ENCODE assay signal across 8 cellular contexts in genomic region chr17:44898768-44899073, GRCh38. TPM values are rescaled to one million over a fixed set of nuclear protein-coding genes. Genes with fewer than 3 reads are reported as not detected.
A peak's percentile ranks its signal among the peaks of the same experiment; 100 is the strongest.
DNase-seq lines count a peak whose midpoint lies in the region; ATAC-seq and TF ChIP-seq lines count a peak whose summit lies in the region.

No MANE protein-coding gene starts in this region.

- H3K4me1 ChIP-seq in gastrocnemius medialis, result peaks cover 20 to 23% of the 10 kb centered on the region in 2 donors

- peak overlapping the region; percentile 91 to 99 (median 96) for H3K27ac ChIP-seq in gastrocnemius medialis

- peak overlapping the region; percentile 95 for H3K4me3 Mint-ChIP-seq in T-helper 17 cell

- H3K4me3 ChIP-seq in fibroblast of the aortic adventitia (ENCODE audit: low read depth, low read length) (peak overlapping the region; percentile 100), gastrocnemius medialis (peak overlapping the region; percentile 74 to 92 (median 83))

- no peak for TF ChIP-seq POLR2A in gastrocnemius medialis (IDR thresholded peaks at IDR 0.05)

- peaks cover 2% of the 10 kb centered on the region for H3K36me3 Mint-ChIP-seq in T-helper 17 cell (ENCODE audit: low read depth)

- DNase-seq in left cardiac atrium, result peak; percentile 43
- no peak for DNase-seq in cardiac septum (ENCODE audit: low spot score)
- DNase-seq in T-helper 17 cell, result no peak
- no peak for DNase-seq in fibroblast of the aortic adventitia (ENCODE audit: low read depth)
- DNase-seq in gastrocnemius medialis, result peak in 1 of 2 donors; percentile 24
- no peak for DNase-seq in H4 (ENCODE audit: low spot score)
- no peak for DNase-seq in activated CD4-positive, CD25-positive, alpha-beta regulatory T cell treated with anti-CD3 and anti-CD28 coated beads, Interleukin-2, amount 50 U/mL, for 72 hours

- H3K27me3 Mint-ChIP-seq in T-helper 17 cell, result peaks cover 4% of the 10 kb centered on the region

- H3K9me3 ChIP-seq in T-helper 17 cell (ENCODE audit: control insufficient read depth, low read length, poor library complexity, severe bottlenecking) (no peaks in the 10 kb centered on the region), gastrocnemius medialis (no peaks in the 10 kb centered on the region)

- peak overlapping the region; percentile 99 for H3K27ac Mint-ChIP-seq in T-helper 17 cell

- peaks cover 0 to 11% of the 10 kb centered on the region in 2 donors for H3K36me3 ChIP-seq in gastrocnemius medialis

- intact Hi-C loops in left cardiac atrium (cut with DNase I) (no loop called here), cardiac septum (cut with DNase I) (no loop called here), gastrocnemius medialis (cut with DNase I; ENCODE audit: low total_unique reads) (loop anchor here (5.0 kb wide), 1 partner anchor 49 kb away; the partner anchor contains the start of gene KIF18B)

- H3K4me1 Mint-ChIP-seq in T-helper 17 cell, result peaks cover 24% of the 10 kb centered on the region

- TF ChIP-seq CTCF in fibroblast of the aortic adventitia (IDR thresholded peaks at IDR 0.05; ENCODE audit: insufficient read depth, low read length) (no peak), gastrocnemius medialis (IDR thresholded peaks at IDR 0.05 in 4 of 5, conservative IDR thresholded peaks at IDR 0.05 in 1 of 5) (no peak)

- no peak for ATAC-seq in left cardiac atrium
- ATAC-seq in T-helper 17 cell, result no peak
- ATAC-seq in gastrocnemius medialis, result no peak
- ATAC-seq in HG02885 (IDR thresholded peaks at IDR 0.05; ENCODE audit: poor library complexity, unreplicated experiment), result no peak

- in situ Hi-C loops in gastrocnemius medialis (cut with MboI; ENCODE audit: low sequenced_read_pairs in 4 of 4), result no loop called here

- no peaks in the 10 kb centered on the region for H3K27me3 ChIP-seq in gastrocnemius medialis

RNA-seq across cellular contexts. Expression of gene EFTUD2, which starts 0.5 kb away (rescaled TPM):
- total RNA-seq in left cardiac atrium (10 to 100 TPM; 59.0 to 66.1 TPM), cardiac septum (62.0 TPM), T-helper 17 cell (100 to 1,000 TPM; 109 to 133 TPM), fibroblast of the aortic adventitia (ENCODE audit: low replicate concordance) (79.9 and 81.2 TPM in 2 replicates), gastrocnemius medialis (100 to 1,000 TPM in 1 of 4 donors, 10 to 100 TPM in 3; 65.0 to 116 (median 81.3) TPM)
- 120 and 173 TPM in 2 replicates for total RNA-seq in H4 (2014; rRNA removed; shearing (Covaris generic))

RNA-seq across cellular contexts. Expression of gene GFAP, which starts 16.6 kb away (rescaled TPM):
- 1 to 10 TPM; 2.3 to 4.0 TPM for total RNA-seq in left cardiac atrium
- total RNA-seq in cardiac septum, result 7.0 TPM
- total RNA-seq in T-helper 17 cell, result under 1 TPM in 1 of 2 donors, not detected in 1; 0.18 TPM
- not detected in 2 replicates for total RNA-seq in fibroblast of the aortic adventitia (ENCODE audit: low replicate concordance)
- total RNA-seq in gastrocnemius medialis, result not detected
- total RNA-seq in H4 (2014; rRNA removed; shearing (Covaris generic)), result not detected in 2 replicates

RNA-seq across cellular contexts. Expression of gene KIF18B, which starts 48.9 kb away (rescaled TPM):
- total RNA-seq in left cardiac atrium (under 1 TPM; 0.16 to 0.85 TPM), cardiac septum (0.13 TPM), T-helper 17 cell (under 1 TPM in 1 of 2 donors, not detected in 1; 0.08 TPM), fibroblast of the aortic adventitia (ENCODE audit: low replicate concordance) (0.08 and 10.8 TPM in 2 replicates), gastrocnemius medialis (1 to 10 TPM in 1 of 4 donors, under 1 TPM in 1, not detected in 2; 0.09 to 1.7 TPM)
- 4.5 and 4.9 TPM in 2 replicates for total RNA-seq in H4 (2014; rRNA removed; shearing (Covaris generic))

RNA-seq across cellular contexts. Expression of gene HIGD1B, which starts 51.0 kb away (rescaled TPM):
- total RNA-seq in left cardiac atrium (10 to 100 TPM; 11.6 to 14.1 TPM), cardiac septum (10.3 TPM), T-helper 17 cell (not detected), fibroblast of the aortic adventitia (ENCODE audit: low replicate concordance) (not detected in 2 replicates), gastrocnemius medialis (1 to 10 TPM; 1.8 to 6.6 (median 4.4) TPM)
- not detected in 2 replicates for total RNA-seq in H4 (2014; rRNA removed; shearing (Covaris generic))
